In genomic region chr17:4768281-4768680, GRCh38 we compare ENCODE assay signal across 22 cellular contexts. TPM values are rescaled to one million over a fixed set of nuclear protein-coding genes. Genes with fewer than 3 reads are reported as not detected.
"Had no signal": no experiment of that assay in that cellular context is flagged by ENCODE, and none has a peak within 500 bp of the region (broad histone marks: within the 10 kb centered on the region; RNA-seq: fewer than 3 reads in every experiment).

No MANE protein-coding gene starts in this region.

- DNase-seq: activated CD4-positive, alpha-beta T cell treated with anti-CD3 and anti-CD28 coated beads for 4 hours; activated CD8-positive, alpha-beta T cell treated with anti-CD3 and anti-CD28 coated beads, Interleukin-2, amount 10 ng/mL, durations not matched to agents 7 days and 5 days; activated naive CD4-positive, alpha-beta T cell treated with anti-CD3 and anti-CD28 coated beads for 36 hours; activated T-cell treated with anti-CD3 and anti-CD28 coated beads, Interleukin-2, amount 50 U/mL, for 24 hours; brain microvascular endothelial cell; central memory CD4-positive, alpha-beta T cell; endodermal cell; hypothalamus; islet precursor cell; mammary epithelial cell; naive thymus-derived CD8-positive, alpha-beta T cell; ovary; stimulated activated CD4-positive, alpha-beta T cell treated with anti-CD3 and anti-CD28 coated beads, Interleukin-4, amount 100 ng/mL, for 4 hours; testis had no signal

- ATAC-seq: activated CD8-positive, alpha-beta T cell treated with anti-CD3 and anti-CD28 coated beads, Interleukin-2, amount 10 ng/mL, durations not matched to agents 7 days and 5 days; naive thymus-derived CD8-positive, alpha-beta T cell; stimulated activated memory B cell treated with anti-CD40 and anti-IgM and Interleukin-4, amounts not matched to agents 10 μg/mL and 1 μg/mL and 100 μg/mL, for 72 hours had no signal

- H3K27me3 ChIP-seq: ovary, right lobe of liver, testis had no signal

- H3K4me1 ChIP-seq: testis had no signal

- H3K4me3 ChIP-seq: ovary, right lobe of liver, testis had no signal

- H3K27ac ChIP-seq: brain microvascular endothelial cell, ovary, testis had no signal

RNA-seq across cellular contexts. Expression of gene TM4SF5, which starts 3.4 kb away (rescaled TPM):
- total RNA-seq: activated CD8-positive, alpha-beta T cell treated with anti-CD3 and anti-CD28 coated beads, Interleukin-2, amount 10 ng/mL, durations not matched to agents 7 days and 5 days; activated naive CD4-positive, alpha-beta T cell treated with anti-CD3 and anti-CD28 coated beads for 36 hours; aorta; endodermal cell; epithelial cell of proximal tubule; frontal cortex; mammary epithelial cell; mononuclear cell; naive thymus-derived CD8-positive, alpha-beta T cell; pulmonary artery endothelial cell; T-helper 2 cell treated with Interferon-gamma antibody and Interleukin-4, amounts not matched to agents 100 ng/mL and 5 ng/mL, for 36 hours had no signal
- polyA plus RNA-seq: mammary epithelial cell; naive thymus-derived CD8-positive, alpha-beta T cell; ovary had no signal

RNA-seq across cellular contexts. Expression of gene VMO1, which starts 17.9 kb away (rescaled TPM):
- total RNA-seq: activated CD8-positive, alpha-beta T cell treated with anti-CD3 and anti-CD28 coated beads, Interleukin-2, amount 10 ng/mL, durations not matched to agents 7 days and 5 days; epithelial cell of proximal tubule; mononuclear cell had no signal
- polyA plus RNA-seq: naive thymus-derived CD8-positive, alpha-beta T cell had no signal

RNA-seq across cellular contexts. Expression of gene GLTPD2, which starts 20.5 kb away (rescaled TPM):
- total RNA-seq: activated CD8-positive, alpha-beta T cell treated with anti-CD3 and anti-CD28 coated beads, Interleukin-2, amount 10 ng/mL, durations not matched to agents 7 days and 5 days; activated naive CD4-positive, alpha-beta T cell treated with anti-CD3 and anti-CD28 coated beads for 36 hours; aorta; epithelial cell of proximal tubule; frontal cortex; mammary epithelial cell; mononuclear cell; naive thymus-derived CD8-positive, alpha-beta T cell; ovary; pulmonary artery endothelial cell; T-helper 2 cell treated with Interferon-gamma antibody and Interleukin-4, amounts not matched to agents 100 ng/mL and 5 ng/mL, for 36 hours; testis had no signal
- polyA plus RNA-seq: mammary epithelial cell, ovary had no signal
